In the genomic region with DNA sequence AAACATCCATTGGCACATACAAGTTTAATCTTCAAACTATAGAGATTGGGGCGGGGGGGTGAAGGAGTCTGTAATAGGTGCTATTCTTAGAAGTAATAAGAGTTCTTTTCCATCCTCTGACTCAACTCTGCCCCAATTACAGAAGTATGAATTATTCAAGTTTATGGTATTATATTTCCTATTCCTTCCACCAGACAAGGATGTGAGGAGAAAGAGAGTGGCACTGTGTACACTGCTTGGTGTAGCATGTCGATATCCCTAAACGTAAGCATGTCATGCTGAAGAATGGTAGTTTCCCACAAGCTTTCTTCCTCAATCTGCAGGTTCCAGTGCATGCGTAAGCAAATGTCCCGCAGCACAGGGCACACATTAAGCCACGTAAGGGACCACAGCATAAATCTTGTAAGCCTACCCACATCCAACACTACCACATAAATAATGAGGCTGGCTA, we compare ENCODE assay signal across 1 cellular context.
TF ChIP-seq lines count a peak whose summit lies in the region.

No MANE protein-coding gene starts in this region.

TF ChIP-seq in HepG2, 621 proteins besides CTCF, POLR2A, EP300 and RAD21:
- TF ChIP-seq HOXA7 (CRISPR knock-in tag; IDR thresholded peaks at IDR 0.05) = no peak
- TF ChIP-seq ZBTB38 (CRISPR knock-in tag; IDR thresholded peaks at IDR 0.05) = peak; percentile 57; the same call in 1 of the 2 replicates
